In genomic region chr1:233700338-233700737, GRCh38 we compare ENCODE assay signal across 18 cellular contexts.
A peak's percentile ranks its signal among the peaks of the same experiment; 100 is the strongest.
DNase-seq lines count a peak whose midpoint lies in the region; ATAC-seq and TF ChIP-seq lines count a peak whose summit lies in the region.
"Had no signal": no experiment of that assay in that cellular context is flagged by ENCODE, and none has a peak within 500 bp of the region (broad histone marks: within the 10 kb centered on the region; RNA-seq: fewer than 3 reads in every experiment).

No MANE protein-coding gene starts in this region.

- no peaks in the 10 kb centered on the region for H3K27me3 ChIP-seq in left ventricle myocardium inferior (ENCODE audit: low read depth)
- H3K27me3 ChIP-seq: neural progenitor cell, transverse colon had no signal

- no peak for TF ChIP-seq CTCF in left ventricle myocardium inferior (IDR thresholded peaks at IDR 0.05; ENCODE audit: borderline replicate concordance)

- H3K36me3 ChIP-seq in left ventricle myocardium inferior, result no peaks in the 10 kb centered on the region
- H3K36me3 ChIP-seq: neural progenitor cell, transverse colon had no signal

- H3K27ac ChIP-seq in left ventricle myocardium inferior (replicated peaks), result peak overlapping the region; percentile 59
- H3K27ac ChIP-seq: neural progenitor cell, transverse colon had no signal

- ATAC-seq in GM18519 (IDR thresholded peaks at IDR 0.05; ENCODE audit: low FRiP score, unreplicated experiment) (no peak), HG03565 (IDR thresholded peaks at IDR 0.05; ENCODE audit: unreplicated experiment) (no peak)

- DNase-seq in NCI-H1092 treated with DMSO at 0.1 percent for 48 hours (lab: John Stamatoyannopoulos, UW) (peak; percentile 98), NCI-H1436 treated with DMSO at 0.1 percent for 48 hours (lab: John Stamatoyannopoulos, UW) (peak; percentile 62), NCI-H69 (lab: John Stamatoyannopoulos, UW) (peak; percentile 85), left ventricle myocardium inferior (no peak), NCI-H526 treated with DMSO at 0.1 percent for 48 hours (lab: John Stamatoyannopoulos, UW) (no peak)
- DNase-seq: activated CD4-positive, alpha-beta T cell treated with anti-CD3 and anti-CD28 coated beads, Interleukin-2, amount 10 ng/mL, durations not matched to agents 7 days and 5 days; aorta; CD4-positive, CD25-positive, alpha-beta regulatory T cell; kidney glomerular epithelial cell; NCI-H1930; NCI-H82; OCI-M1; T-helper 9 cell; transverse colon had no signal

- peaks cover 17% of the 10 kb centered on the region for H3K9me3 ChIP-seq in left ventricle myocardium inferior (replicated peaks)
- H3K9me3 ChIP-seq: transverse colon had no signal

- H3K4me3 ChIP-seq in left ventricle myocardium inferior, result no peak overlapping the region
- H3K4me3 ChIP-seq: dorsolateral prefrontal cortex, neural progenitor cell, transverse colon had no signal

- peaks cover 12% of the 10 kb centered on the region for H3K4me1 ChIP-seq in left ventricle myocardium inferior
- H3K4me1 ChIP-seq: neural progenitor cell, transverse colon had no signal

- intact Hi-C loops in left ventricle myocardium inferior (cut with micrococcal nuclease), result no loop called here

Comparison
In these comparisons a context has a peak if more than half of its experiments do, and no peak if none do; other contexts are left out.
1. DNase-seq: peak in NCI-H1092 treated with DMSO at 0.1 percent for 48 hours (single experiment), NCI-H1436 treated with DMSO at 0.1 percent for 48 hours (single experiment) and NCI-H69 (single experiment); none in left ventricle myocardium inferior (single experiment) and NCI-H526 treated with DMSO at 0.1 percent for 48 hours (single experiment).